1 cellular context compared by ENCODE assay signal in genomic region chr17:30292490-30292858, GRCh38.
TF ChIP-seq lines count a peak whose summit lies in the region.

No MANE protein-coding gene starts in this region.

TF ChIP-seq in GM12878, 131 proteins besides CTCF, POLR2A, EP300 and RAD21:
- TF ChIP-seq MTA2 (IDR thresholded peaks at IDR 0.05; ENCODE audit: low read depth) = no peak
- no peak for TF ChIP-seq BMI1 (IDR thresholded peaks at IDR 0.05; ENCODE audit: borderline replicate concordance)
- no peak for TF ChIP-seq MLLT1 (IDR thresholded peaks at IDR 0.05)
- TF ChIP-seq, protein P1, sequence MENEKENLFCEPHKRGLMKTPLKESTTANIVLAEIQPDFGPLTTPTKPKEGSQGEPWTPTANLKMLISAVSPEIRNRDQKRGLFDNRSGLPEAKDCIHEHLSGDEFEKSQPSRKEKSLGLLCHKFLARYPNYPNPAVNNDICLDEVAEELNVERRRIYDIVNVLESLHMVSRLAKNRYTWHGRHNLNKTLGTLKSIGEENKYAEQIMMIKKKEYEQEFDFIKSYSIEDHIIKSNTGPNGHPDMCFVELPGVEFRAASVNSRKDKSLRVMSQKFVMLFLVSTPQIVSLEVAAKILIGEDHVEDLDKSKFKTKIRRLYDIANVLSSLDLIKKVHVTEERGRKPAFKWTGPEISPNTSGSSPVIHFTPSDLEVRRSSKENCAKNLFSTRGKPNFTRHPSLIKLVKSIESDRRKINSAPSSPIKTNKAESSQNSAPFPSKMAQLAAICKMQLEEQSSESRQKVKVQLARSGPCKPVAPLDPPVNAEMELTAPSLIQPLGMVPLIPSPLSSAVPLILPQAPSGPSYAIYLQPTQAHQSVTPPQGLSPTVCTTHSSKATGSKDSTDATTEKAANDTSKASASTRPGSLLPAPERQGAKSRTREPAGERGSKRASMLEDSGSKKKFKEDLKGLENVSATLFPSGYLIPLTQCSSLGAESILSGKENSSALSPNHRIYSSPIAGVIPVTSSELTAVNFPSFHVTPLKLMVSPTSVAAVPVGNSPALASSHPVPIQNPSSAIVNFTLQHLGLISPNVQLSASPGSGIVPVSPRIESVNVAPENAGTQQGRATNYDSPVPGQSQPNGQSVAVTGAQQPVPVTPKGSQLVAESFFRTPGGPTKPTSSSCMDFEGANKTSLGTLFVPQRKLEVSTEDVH (IDR thresholded peaks at IDR 0.05; ENCODE audit: low read depth, partially characterized antibody) = no peak
- no peak for TF ChIP-seq ZNF24 (IDR thresholded peaks at IDR 0.05)
- TF ChIP-seq CREB1 (IDR thresholded peaks at IDR 0.05; ENCODE audit: low read depth) = no peak
- TF ChIP-seq, protein P2, sequence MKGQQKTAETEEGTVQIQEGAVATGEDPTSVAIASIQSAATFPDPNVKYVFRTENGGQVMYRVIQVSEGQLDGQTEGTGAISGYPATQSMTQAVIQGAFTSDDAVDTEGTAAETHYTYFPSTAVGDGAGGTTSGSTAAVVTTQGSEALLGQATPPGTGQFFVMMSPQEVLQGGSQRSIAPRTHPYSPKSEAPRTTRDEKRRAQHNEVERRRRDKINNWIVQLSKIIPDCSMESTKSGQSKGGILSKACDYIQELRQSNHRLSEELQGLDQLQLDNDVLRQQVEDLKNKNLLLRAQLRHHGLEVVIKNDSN (IDR thresholded peaks at IDR 0.05; ENCODE audit: borderline replicate concordance, extremely low read length, insufficient read depth, low read depth, low read length) = no peak
- no peak for TF ChIP-seq SKIL (IDR thresholded peaks at IDR 0.05; ENCODE audit: low read depth, poor library complexity, severe bottlenecking)
- TF ChIP-seq HDAC2 (IDR thresholded peaks at IDR 0.05) = no peak
- TF ChIP-seq SPI1 (IDR thresholded peaks at IDR 0.05; ENCODE audit: borderline replicate concordance, insufficient read depth, low read depth, low read length) = no peak
- TF ChIP-seq E2F4 (IDR thresholded peaks at IDR 0.05; ENCODE audit: low read depth, low read length) = no peak
- TF ChIP-seq MTA3 (IDR thresholded peaks at IDR 0.05; ENCODE audit: borderline replicate concordance, low read length) = no peak
